Comparison of ENCODE assay signal across 10 cellular contexts in genomic region chr1:222546548-222547259, GRCh38. TPM values are rescaled to one million over a fixed set of nuclear protein-coding genes. Genes with fewer than 3 reads are reported as not detected.
DNase-seq lines count a peak whose midpoint lies in the region; ATAC-seq and TF ChIP-seq lines count a peak whose summit lies in the region.
"Had no signal": no experiment of that assay in that cellular context is flagged by ENCODE, and none has a peak within 500 bp of the region (broad histone marks: within the 10 kb centered on the region; RNA-seq: fewer than 3 reads in every experiment).

No MANE protein-coding gene starts in this region.

- H3K27me3 ChIP-seq in esophagus muscularis mucosa (peaks cover 0 to 41% (median 0%) of the 10 kb centered on the region in 4 donors), thyroid gland (no peaks in the 10 kb centered on the region), body of pancreas (no peaks in the 10 kb centered on the region)

- H3K36me3 ChIP-seq in esophagus muscularis mucosa, result no peaks in the 10 kb centered on the region
- H3K36me3 ChIP-seq in thyroid gland, result no peaks in the 10 kb centered on the region
- H3K36me3 ChIP-seq in body of pancreas (replicated peaks in 1 of 2; ENCODE audit: insufficient read depth in 1 of 2, low read depth in 2 of 2), result no peaks in the 10 kb centered on the region

- DNase-seq in SHP77 (lab: John Stamatoyannopoulos, UW) (peak; percentile 24 to 49), SHP77 treated with DMSO at 0.1 percent for 48 hours (lab: John Stamatoyannopoulos, UW) (no peak), NCI-H748 treated with DMSO at 0.1 percent for 48 hours (lab: John Stamatoyannopoulos, UW) (peak; percentile 40), esophagus muscularis mucosa (ENCODE audit: extremely low spot score) (peak; percentile 57), thyroid gland (peak; percentile 70 to 72), body of pancreas (no peak), DMS114 treated with DMSO at 0.1 percent for 48 hours (lab: John Stamatoyannopoulos, UW; ENCODE audit: unreplicated experiment) (no peak)
- no peak for DNase-seq in activated CD8-positive, alpha-beta memory T cell treated with anti-CD3 and anti-CD28 coated beads for 24 hours
- DNase-seq: CD4-positive, alpha-beta T cell had no signal

- H3K9me3 ChIP-seq in esophagus muscularis mucosa (no peaks in the 10 kb centered on the region), thyroid gland (no peaks in the 10 kb centered on the region), body of pancreas (no peaks in the 10 kb centered on the region)

- H3K4me1 ChIP-seq in esophagus muscularis mucosa (no peaks in the 10 kb centered on the region), thyroid gland (peaks cover 3 to 18% of the 10 kb centered on the region in 2 donors), body of pancreas (no peaks in the 10 kb centered on the region)

- TF ChIP-seq CTCF in esophagus muscularis mucosa (IDR thresholded peaks at IDR 0.05) (no peak), thyroid gland (IDR thresholded peaks at IDR 0.05) (no peak), body of pancreas (IDR thresholded peaks at IDR 0.05) (no peak)

- ATAC-seq in body of pancreas, result no peak

- 18% methylated on average over 4 of the region's 7 CpGs for WGBS in esophagus muscularis mucosa
- WGBS in thyroid gland, 2 donors, result 13 to 20% methylated on average over 6 to 7 of the region's 7 CpGs
- 6 to 21% methylated on average over 5 to 7 of the region's 7 CpGs for WGBS in body of pancreas, 2 donors

- no peak overlapping the region for H3K27ac ChIP-seq in esophagus muscularis mucosa (replicated peaks in 1 of 4)
- peak overlapping the region in 1 of 3 donors; percentile 71 for H3K27ac ChIP-seq in thyroid gland
- H3K27ac ChIP-seq in body of pancreas, result no peak overlapping the region

- intact Hi-C loops in esophagus muscularis mucosa (cut with DNase I), result no loop called here
- intact Hi-C loops in thyroid gland (cut with DNase I), result no loop called here
- intact Hi-C loops in body of pancreas (cut with DNase I), result no loop called here

- H3K4me3 ChIP-seq in esophagus muscularis mucosa, result no peak overlapping the region
- no peak overlapping the region for H3K4me3 ChIP-seq in thyroid gland (replicated peaks in 1 of 3)
- no peak overlapping the region for H3K4me3 ChIP-seq in body of pancreas
- H3K4me3 ChIP-seq: skin epidermis had no signal

- TF ChIP-seq POLR2A in esophagus muscularis mucosa (IDR thresholded peaks at IDR 0.05; ENCODE audit: low read depth) (no peak), thyroid gland (IDR thresholded peaks at IDR 0.05) (no peak), body of pancreas (IDR thresholded peaks at IDR 0.05) (no peak)

- TF ChIP-seq EP300 in esophagus muscularis mucosa (IDR thresholded peaks at IDR 0.05), result no peak

RNA-seq across cellular contexts. Expression of gene HHIPL2, which starts 1.2 kb away (rescaled TPM):
- under 1 TPM in 2 of 4 donors, not detected in 2; 0.63 to 0.83 TPM for total RNA-seq in esophagus muscularis mucosa
- total RNA-seq in thyroid gland, result 1 to 10 TPM in 3 of 4 donors, under 1 TPM in 1; 0.78 to 4.3 (median 1.9) TPM
- not detected for total RNA-seq in body of pancreas

RNA-seq across cellular contexts. Expression of gene TAF1A, which starts 43.0 kb away (rescaled TPM):
- total RNA-seq in esophagus muscularis mucosa (1 to 10 TPM; 2.5 to 4.5 (median 3.9) TPM), thyroid gland (10 to 100 TPM in 3 of 4 donors, 1 to 10 TPM in 1; 7.4 to 18.4 (median 15.0) TPM), body of pancreas (10 to 100 TPM in 1 of 2 donors, under 1 TPM in 1; 0.99 to 15.8 TPM)

Comparison
In these comparisons a context has a peak if more than half of its experiments do, and no peak if none do; other contexts are left out.
1. DNase-seq: peak in SHP77 (2 of 2), NCI-H748 treated with DMSO at 0.1 percent for 48 hours (single experiment), esophagus muscularis mucosa (single experiment) and thyroid gland (2 of 2); none in SHP77 treated with DMSO at 0.1 percent for 48 hours (single experiment), activated CD8-positive, alpha-beta memory T cell treated with anti-CD3 and anti-CD28 coated beads for 24 hours (single experiment), body of pancreas (0 of 4) and DMS114 treated with DMSO at 0.1 percent for 48 hours (single experiment).